ENCODE assay signal across 19 cellular contexts in genomic region chr1:219533280-219533679, GRCh38.
DNase-seq lines count a peak whose midpoint lies in the region; ATAC-seq and TF ChIP-seq lines count a peak whose summit lies in the region.
"Had no signal": no experiment of that assay in that cellular context is flagged by ENCODE, and none has a peak within 500 bp of the region (broad histone marks: within the 10 kb centered on the region; RNA-seq: fewer than 3 reads in every experiment).

No MANE protein-coding gene starts in this region.

- DNase-seq in SW480 (ENCODE audit: low spot score) (peak; percentile 30), fibroblast of the aortic adventitia (ENCODE audit: low read depth) (peak; percentile 95), sciatic nerve (ENCODE audit: low spot score) (peak; percentile 69), cortex of kidney (lab: John Stamatoyannopoulos, UW) (no peak), mesenteric fat pad (ENCODE audit: low spot score) (no peak), COR-L47 (lab: John Stamatoyannopoulos, UW) (no peak), HT-29 (ENCODE audit: low spot score) (no peak)
- DNase-seq: ACHN; activated CD4-positive, alpha-beta T cell treated with anti-CD3 and anti-CD28 coated beads, Interleukin-2, amount 10 ng/mL, durations not matched to agents 24 days and 14 days; activated naive CD8-positive, alpha-beta T cell treated with anti-CD3 and anti-CD28 coated beads, Interleukin-2, amount 10 ng/mL, durations not matched to agents 7 days and 5 days; caudate nucleus; DMS 273 treated with DMSO at 0.1 percent for 48 hours; GDM1; NCI-H187; NCI-H2227 treated with DMSO at 0.1 percent for 48 hours; NCI-H774; SHP77 treated with DMSO at 0.1 percent for 48 hours had no signal

- no peak overlapping the region for H3K27ac ChIP-seq in BLaER1

- no peaks in the 10 kb centered on the region for H3K9me3 ChIP-seq in BLaER1

- TF ChIP-seq CTCF in fibroblast of the aortic adventitia (IDR thresholded peaks at IDR 0.05; ENCODE audit: insufficient read depth, low read length), result no peak

- no peak overlapping the region for H3K4me3 ChIP-seq in BLaER1
- no peak overlapping the region for H3K4me3 ChIP-seq in fibroblast of the aortic adventitia (ENCODE audit: low read depth, low read length)
- H3K4me3 ChIP-seq: K562 had no signal

- H3K36me3 ChIP-seq in BLaER1, result no peaks in the 10 kb centered on the region

- H3K4me1 ChIP-seq in BLaER1, result peaks cover 17% of the 10 kb centered on the region

- no peak overlapping the region for H3K9ac ChIP-seq in BLaER1

- no peaks in the 10 kb centered on the region for H3K27me3 ChIP-seq in BLaER1

- peak overlapping the region; percentile 49 for H3K4me2 ChIP-seq in BLaER1

- H4K20me1 ChIP-seq in BLaER1, result no peaks in the 10 kb centered on the region

- ATAC-seq in sciatic nerve, result peak; percentile 97
- ATAC-seq: K562 had no signal

- intact Hi-C loops in sciatic nerve (cut with DNase I), result no loop called here

Comparison
In these comparisons a context has a peak if more than half of its experiments do, and no peak if none do; other contexts are left out.
1. DNase-seq: peak in SW480 (single experiment), fibroblast of the aortic adventitia (single experiment) and sciatic nerve (single experiment); none in cortex of kidney (single experiment), mesenteric fat pad (single experiment), COR-L47 (single experiment) and HT-29 (single experiment).